In genomic region chr4:2298548-2298991, GRCh38 we compare ENCODE assay signal across 22 cellular contexts. TPM values are rescaled to one million over a fixed set of nuclear protein-coding genes. Genes with fewer than 3 reads are reported as not detected.
DNase-seq lines count a peak whose midpoint lies in the region; FAIRE-seq and TF ChIP-seq lines count a peak whose summit lies in the region.
"Had no signal": no experiment of that assay in that cellular context is flagged by ENCODE, and none has a peak within 500 bp of the region (broad histone marks: within the 10 kb centered on the region; RNA-seq: fewer than 3 reads in every experiment).

No MANE protein-coding gene starts in this region.

- H3K27me3 Mint-ChIP-seq in endodermal cell (ENCODE audit: insufficient read depth): peaks cover 3% of the 10 kb centered on the region
- H3K27me3 Mint-ChIP-seq in endothelial cell (ENCODE audit: unreplicated experiment): peaks cover 10% of the 10 kb centered on the region

- no peaks in the 10 kb centered on the region for H3K79me1 ChIP-seq in neuronal stem cell (ENCODE audit: low read depth, low read length)

- H2BK5ac ChIP-seq in neuronal stem cell (ENCODE audit: low read length): no peak overlapping the region

- no peak overlapping the region for H3K4me3 Mint-ChIP-seq in endodermal cell
- no peak overlapping the region for H3K4me3 Mint-ChIP-seq in endothelial cell (ENCODE audit: unreplicated experiment)
- H3K4me3 Mint-ChIP-seq: activated CD4-positive, alpha-beta T cell treated with anti-CD3 and anti-CD28 coated beads, Interleukin-2, amount 10 ng/mL, durations not matched to agents 24 days and 14 days had no signal

- H3K9me3 ChIP-seq in endodermal cell (ENCODE audit: control insufficient read depth, low read length) (no peaks in the 10 kb centered on the region), neuronal stem cell (replicated peaks in 1 of 2; ENCODE audit: control insufficient read depth in 2 of 2, insufficient read depth in 1 of 2, low read depth in 1 of 2, low read length in 2 of 2) (peaks cover 0 to 9% of the 10 kb centered on the region in 2 donors)
- H3K9me3 ChIP-seq: colonic mucosa, right atrium auricular region had no signal

- no peak for TF ChIP-seq POLR2A in H54 (IDR thresholded peaks at IDR 0.05; ENCODE audit: low read depth, low read length)

- peaks cover 21% of the 10 kb centered on the region for H3K9me3 Mint-ChIP-seq in endodermal cell
- no peaks in the 10 kb centered on the region for H3K9me3 Mint-ChIP-seq in endothelial cell (ENCODE audit: unreplicated experiment)
- H3K9me3 Mint-ChIP-seq: activated CD4-positive, alpha-beta T cell treated with anti-CD3 and anti-CD28 coated beads, Interleukin-2, amount 10 ng/mL, durations not matched to agents 24 days and 14 days had no signal

- H4K91ac ChIP-seq in neuronal stem cell (ENCODE audit: low read depth, low read length, poor library complexity): no peak overlapping the region

- peak overlapping the region; percentile 46 for H3K18ac ChIP-seq in neuronal stem cell (ENCODE audit: low read length)

- WGBS in endodermal cell (ENCODE audit: insufficient coverage in 1 of 2, insufficient read length in 1 of 2), 2 experiments: 92% methylated on average over 12 to 22 of the region's 22 CpGs
- no CpG with 5 or more reads among the region's 22 CpGs for WGBS in neuronal stem cell (ENCODE audit: extremely low coverage in 2 of 2, insufficient read length in 2 of 2, insufficient replicate concordance in 1 of 2), 2 donors

- no peak overlapping the region for H3K4ac ChIP-seq in neuronal stem cell (ENCODE audit: low read length)

- no peaks in the 10 kb centered on the region for H3K36me3 Mint-ChIP-seq in endodermal cell (ENCODE audit: low read depth)
- peaks cover 14% of the 10 kb centered on the region for H3K36me3 Mint-ChIP-seq in endothelial cell (ENCODE audit: low read depth, unreplicated experiment)

- peak; percentile 64 for DNase-seq in AG10803 (ENCODE audit: low read depth)
- peak; percentile 24 for DNase-seq in D341Med (ENCODE audit: low spot score)
- DNase-seq in endodermal cell: peak; percentile 43
- DNase-seq in neuronal stem cell (ENCODE audit: low spot score): no peak
- DNase-seq in H54 (ENCODE audit: insufficient read length, low spot score): no peak
- no peak for DNase-seq in endothelial cell (ENCODE audit: low spot score)
- no peak for DNase-seq in NK-92 treated with Interleukin-12 subunit alpha and Interleukin-12 subunit beta, amount 100 ng/mL, for 24 hours (lab: John Stamatoyannopoulos, UW)
- no peak for DNase-seq in superior temporal gyrus (ENCODE audit: extremely low spot score)
- DNase-seq: activated CD4-positive, alpha-beta T cell treated with anti-CD3 and anti-CD28 coated beads, Interleukin-2, amount 10 ng/mL, durations not matched to agents 24 days and 14 days; body of pancreas; colonic mucosa; GF-D8; Kasumi-1; midbrain; NCI-H1092; NCI-H2107; stimulated activated CD4-positive, alpha-beta T cell treated with anti-CD3 and anti-CD28 coated beads, Interleukin-15, amount 100 ng/mL, for 24 hours; stimulated activated naive CD4-positive, alpha-beta T cell treated with Interleukin-2 at 50 U/mL for 16 hours; trophoblast cell had no signal

- no peak overlapping the region for H2BK15ac ChIP-seq in neuronal stem cell (ENCODE audit: low read length)

- FAIRE-seq in H54 (lab: Jason Lieb, UNC): no peak
- FAIRE-seq: frontal cortex, RCC 7860 had no signal

- no peak overlapping the region for H3K4me2 ChIP-seq in neuronal stem cell (ENCODE audit: insufficient read depth, low read length, poor library complexity, severe bottlenecking)

- TF ChIP-seq CTCF in AG10803 (conservative IDR thresholded peaks at IDR 0.05; ENCODE audit: low read length) (no peak), endodermal cell (conservative IDR thresholded peaks at IDR 0.05) (no peak), endothelial cell (IDR thresholded peaks at IDR 0.05; ENCODE audit: unreplicated experiment) (no peak)

- H3K27me3 ChIP-seq in endodermal cell (ENCODE audit: control insufficient read depth, insufficient read depth, low read length, poor library complexity, severe bottlenecking) (no peaks in the 10 kb centered on the region), neuronal stem cell (ENCODE audit: control insufficient read depth in 3 of 3, insufficient read depth in 3 of 3, low read depth in 1 of 3, low read length in 3 of 3) (peaks cover 0 to 38% (median 0%) of the 10 kb centered on the region in 3 experiments)
- H3K27me3 ChIP-seq: body of pancreas, colonic mucosa, right atrium auricular region had no signal

- H3K4me1 Mint-ChIP-seq in endodermal cell (no peaks in the 10 kb centered on the region), endothelial cell (ENCODE audit: unreplicated experiment) (peaks cover 5% of the 10 kb centered on the region)

- H3K9ac ChIP-seq in endodermal cell (ENCODE audit: extremely low read depth, low read length, poor library complexity, severe bottlenecking): no peak overlapping the region
- H3K9ac ChIP-seq in neuronal stem cell (ENCODE audit: low read depth, low read length, poor library complexity): peak overlapping the region; percentile 55

- H3K4me1 ChIP-seq in endodermal cell (ENCODE audit: control insufficient read depth, insufficient read depth, low read length) (no peaks in the 10 kb centered on the region), neuronal stem cell (ENCODE audit: control insufficient read depth in 2 of 2, insufficient read depth in 1 of 2, low read depth in 1 of 2, low read length in 2 of 2) (no peaks in the 10 kb centered on the region)
- H3K4me1 ChIP-seq: colonic mucosa, right atrium auricular region had no signal

- no peak overlapping the region for H2AFZ ChIP-seq in neuronal stem cell (ENCODE audit: low read length)

- no peak overlapping the region for H3K27ac ChIP-seq in endodermal cell (ENCODE audit: low read depth, low read length)
- H3K27ac ChIP-seq in neuronal stem cell (replicated peaks; ENCODE audit: low read length): no peak overlapping the region
- H3K27ac ChIP-seq: body of pancreas, colonic mucosa, right atrium auricular region had no signal

- peak overlapping the region; percentile 43 for H3K14ac ChIP-seq in neuronal stem cell (ENCODE audit: low read length)

- peak overlapping the region; percentile 32 for H3K23ac ChIP-seq in neuronal stem cell (ENCODE audit: low read depth, low read length, poor library complexity)

- no peak overlapping the region for H2BK120ac ChIP-seq in neuronal stem cell (ENCODE audit: low read depth, low read length)

- H3K4me3 ChIP-seq in AG10803 (ENCODE audit: low read length) (no peak overlapping the region), endodermal cell (ENCODE audit: low read length) (no peak overlapping the region), neuronal stem cell (ENCODE audit: low read length in 2 of 2) (no peak overlapping the region)
- H3K4me3 ChIP-seq: body of pancreas, colonic mucosa, right atrium auricular region had no signal

- H3K27ac Mint-ChIP-seq in endodermal cell: no peak overlapping the region
- H3K27ac Mint-ChIP-seq in endothelial cell (ENCODE audit: unreplicated experiment): no peak overlapping the region

- H2AK5ac ChIP-seq in neuronal stem cell (ENCODE audit: low read depth, low read length): peak overlapping the region; percentile 65

- no peaks in the 10 kb centered on the region for H3K36me3 ChIP-seq in endodermal cell (ENCODE audit: control insufficient read depth, insufficient read depth, low read length)
- H3K36me3 ChIP-seq in neuronal stem cell (replicated peaks in 1 of 2; ENCODE audit: control insufficient read depth in 2 of 2, insufficient read depth in 2 of 2, low read length in 2 of 2): no peaks in the 10 kb centered on the region
- H3K36me3 ChIP-seq: colonic mucosa, right atrium auricular region had no signal

- H4K8ac ChIP-seq in neuronal stem cell (ENCODE audit: low read depth, low read length): no peak overlapping the region

- peak overlapping the region; percentile 27 for H2BK12ac ChIP-seq in neuronal stem cell (ENCODE audit: low read length)

RNA-seq across cellular contexts. Expression of gene MXD4, which starts 36.7 kb away (rescaled TPM):
- total RNA-seq in endodermal cell (10 to 100 TPM; 46.0 to 78.8 TPM), endothelial cell (ENCODE audit: unreplicated experiment) (93.5 TPM)
- 44.5 TPM for polyA plus RNA-seq in endodermal cell (2013, experiment 1 of 2)
- polyA plus RNA-seq in endodermal cell (2013, experiment 2 of 2): 46.2 TPM
- polyA plus RNA-seq in neuronal stem cell (2013, experiment 1 of 2): 45.6 TPM
- polyA plus RNA-seq in neuronal stem cell (2013, experiment 2 of 2): 47.1 TPM

RNA-seq across cellular contexts. Expression of gene HAUS3, which starts 56.6 kb away (rescaled TPM):
- total RNA-seq in endodermal cell: 10 to 100 TPM; 17.0 to 22.6 TPM
- 17.3 TPM for polyA plus RNA-seq in endodermal cell (2013, experiment 1 of 2)
- polyA plus RNA-seq in endodermal cell (2013, experiment 2 of 2): 17.0 TPM
- 11.4 TPM for polyA plus RNA-seq in neuronal stem cell (2013, experiment 1 of 2)
- polyA plus RNA-seq in neuronal stem cell (2013, experiment 2 of 2): 12.2 TPM
- 16.2 TPM for total RNA-seq in endothelial cell (ENCODE audit: unreplicated experiment)

RNA-seq across cellular contexts. Expression of gene POLN, which starts 56.6 kb away (rescaled TPM):
- total RNA-seq in endodermal cell (1 to 10 TPM; 2.8 to 2.9 TPM), endothelial cell (ENCODE audit: unreplicated experiment) (2.5 TPM)
- polyA plus RNA-seq in endodermal cell (2013, experiment 1 of 2): 1.0 TPM
- polyA plus RNA-seq in endodermal cell (2013, experiment 2 of 2): 0.70 TPM
- 0.77 TPM for polyA plus RNA-seq in neuronal stem cell (2013, experiment 1 of 2)
- polyA plus RNA-seq in neuronal stem cell (2013, experiment 2 of 2): 0.54 TPM

Comparison
In these comparisons a context has a peak if more than half of its experiments do, and no peak if none do; other contexts are left out.
1. DNase-seq: peak in AG10803 (single experiment), D341Med (single experiment) and endodermal cell (single experiment); none in neuronal stem cell (single experiment), H54 (single experiment), endothelial cell (single experiment), NK-92 treated with Interleukin-12 subunit alpha and Interleukin-12 subunit beta, amount 100 ng/mL, for 24 hours (single experiment) and superior temporal gyrus (single experiment).